In genomic region chr17:64694207-64694606, GRCh38 we compare ENCODE assay signal across 10 cellular contexts. TPM values are rescaled to one million over a fixed set of nuclear protein-coding genes. Genes with fewer than 3 reads are reported as not detected.
DNase-seq lines count a peak whose midpoint lies in the region; ATAC-seq and TF ChIP-seq lines count a peak whose summit lies in the region.
"Had no signal": no experiment of that assay in that cellular context is flagged by ENCODE, and none has a peak within 500 bp of the region (broad histone marks: within the 10 kb centered on the region; RNA-seq: fewer than 3 reads in every experiment).

No MANE protein-coding gene starts in this region.

- no peak overlapping the region for H3K4me3 Mint-ChIP-seq in activated CD8-positive, alpha-beta T cell treated with anti-CD3 and anti-CD28 coated beads for 36 hours

- H3K4me3 ChIP-seq in foreskin fibroblast (ENCODE audit: low read depth in 1 of 2, low read length in 2 of 2): no peak overlapping the region

- CTCF ChIA-PET in activated CD8-positive, alpha-beta T cell treated with anti-CD3 and anti-CD28 coated beads for 36 hours (lab: Charles Lee): no interaction called here

- no peaks in the 10 kb centered on the region for H3K27me3 Mint-ChIP-seq in activated CD8-positive, alpha-beta T cell treated with anti-CD3 and anti-CD28 coated beads for 36 hours

- DNase-seq in ELR (ENCODE audit: low read depth) (peak; percentile 83), SK-MEL-5 (ENCODE audit: low read depth, low spot score) (peak; percentile 78), foreskin fibroblast (peak; percentile 67 to 70), pulmonary artery endothelial cell (ENCODE audit: low read depth, low spot score) (peak; percentile 61), GDM1 (lab: John Stamatoyannopoulos, UW) (no peak)
- DNase-seq in activated CD8-positive, alpha-beta T cell treated with anti-CD3 and anti-CD28 coated beads for 36 hours: no peak
- DNase-seq: activated T-cell treated with anti-CD3 and anti-CD28 coated beads, Interleukin-2, amount 50 U/mL, for 1 hour; DMS153 had no signal

- no peak overlapping the region for H3K27ac Mint-ChIP-seq in activated CD8-positive, alpha-beta T cell treated with anti-CD3 and anti-CD28 coated beads for 36 hours

- POLR2A ChIA-PET in activated CD8-positive, alpha-beta T cell treated with anti-CD3 and anti-CD28 coated beads for 36 hours (lab: Charles Lee): no interaction called here

- H3K36me3 Mint-ChIP-seq in activated CD8-positive, alpha-beta T cell treated with anti-CD3 and anti-CD28 coated beads for 36 hours (ENCODE audit: low read depth): no peaks in the 10 kb centered on the region

- TF ChIP-seq CTCF in foreskin fibroblast (IDR thresholded peaks at IDR 0.05; ENCODE audit: low read depth, low read length): no peak
- no peak for TF ChIP-seq CTCF in activated CD8-positive, alpha-beta T cell treated with anti-CD3 and anti-CD28 coated beads for 36 hours (IDR thresholded peaks at IDR 0.05)

- H3K9me3 Mint-ChIP-seq in activated CD8-positive, alpha-beta T cell treated with anti-CD3 and anti-CD28 coated beads for 36 hours: no peaks in the 10 kb centered on the region

- intact Hi-C loops in activated CD8-positive, alpha-beta T cell treated with anti-CD3 and anti-CD28 coated beads for 36 hours (cut with micrococcal nuclease): no loop called here

- no peak for ATAC-seq in activated CD4-positive, CD25-positive, alpha-beta regulatory T cell treated with anti-CD3 and anti-CD28 coated beads, Interleukin-2, amount 50 U/mL, for 24 hours
- ATAC-seq in HG03442 (IDR thresholded peaks at IDR 0.05; ENCODE audit: unreplicated experiment): no peak
- no peak for ATAC-seq in activated CD8-positive, alpha-beta T cell treated with anti-CD3 and anti-CD28 coated beads for 36 hours

- in situ Hi-C loops in SK-MEL-5 (cut with HindIII; ENCODE audit: low pct_unique_long_range_greater_than_20kb, low sequenced_read_pairs): no loop called here

- H3K4me1 Mint-ChIP-seq in activated CD8-positive, alpha-beta T cell treated with anti-CD3 and anti-CD28 coated beads for 36 hours (ENCODE audit: low read depth): no peaks in the 10 kb centered on the region

RNA-seq across cellular contexts. Expression of gene SMURF2, which starts 32.1 kb away (rescaled TPM):
- total RNA-seq in SK-MEL-5 (2014; rRNA removed; shearing (Covaris generic)): 29.1 and 29.2 TPM in 2 replicates
- 15.9 and 17.7 TPM in 2 replicates for polyA plus RNA-seq in SK-MEL-5 (2015; cell fraction: cytosol; rRNA removed)
- 22.5 and 33.4 TPM in 2 replicates for polyA plus RNA-seq in SK-MEL-5 (2015; cell fraction: nucleus; rRNA removed)
- total RNA-seq in pulmonary artery endothelial cell: 259 and 322 TPM in 2 replicates
- total RNA-seq in activated CD8-positive, alpha-beta T cell treated with anti-CD3 and anti-CD28 coated beads for 36 hours: 10 to 100 TPM; 13.8 to 13.9 TPM

Comparison
In these comparisons a context has a peak if more than half of its experiments do, and no peak if none do; other contexts are left out.
1. DNase-seq: peak in ELR (single experiment), SK-MEL-5 (single experiment), foreskin fibroblast (2 of 2) and pulmonary artery endothelial cell (single experiment); none in GDM1 (single experiment) and activated CD8-positive, alpha-beta T cell treated with anti-CD3 and anti-CD28 coated beads for 36 hours (single experiment).